Comparison of ENCODE assay signal across 19 cellular contexts in genomic region chr14:66568220-66568619, GRCh38.
A peak's percentile ranks its signal among the peaks of the same experiment; 100 is the strongest.
DNase-seq lines count a peak whose midpoint lies in the region; ATAC-seq, FAIRE-seq and TF ChIP-seq lines count a peak whose summit lies in the region.
"Had no signal": no experiment of that assay in that cellular context is flagged by ENCODE, and none has a peak within 500 bp of the region (broad histone marks: within the 10 kb centered on the region; RNA-seq: fewer than 3 reads in every experiment).

No MANE protein-coding gene starts in this region.

- no peaks in the 10 kb centered on the region for H3K4me1 Mint-ChIP-seq in glutamatergic neuron (ENCODE audit: low read depth, unreplicated experiment)

- 79% methylated on average over 2 of the region's 2 CpGs for WGBS in A549 (ENCODE audit: missing lambda C conversion rate)

- no peaks in the 10 kb centered on the region for H3K4me1 ChIP-seq in A549
- no peaks in the 10 kb centered on the region for H3K4me1 ChIP-seq in RWPE2 (ENCODE audit: insufficient read depth, poor library complexity, severe bottlenecking)
- H3K4me1 ChIP-seq in endothelial cell of umbilical vein (ENCODE audit: control insufficient read depth, extremely low read depth, insufficient read depth, low read length): peaks cover 3% of the 10 kb centered on the region

- H3K9me3 ChIP-seq in A549: no peaks in the 10 kb centered on the region; the same call in 2 of the 3 replicates
- peaks cover 2% of the 10 kb centered on the region for H3K9me3 ChIP-seq in RWPE2 (ENCODE audit: severe bottlenecking)
- H3K9me3 ChIP-seq in endothelial cell of umbilical vein (replicated peaks; ENCODE audit: control insufficient read depth, insufficient read depth, low read length): no peaks in the 10 kb centered on the region
- H3K9me3 ChIP-seq: MG63 had no signal

- intact Hi-C loops in endothelial cell of umbilical vein (cut with micrococcal nuclease): loop anchor here (2.0 to 5.0 kb wide), 2 partner anchors 73 to 211 kb away; no protein-coding TSS in a partner anchor

- TF ChIP-seq CTCF in A549 (IDR thresholded peaks at IDR 0.05) (0 out of 3 replicates have a peak, but pooled peaks have one; percentile 7), RWPE2 (IDR thresholded peaks at IDR 0.05; ENCODE audit: poor library complexity, severe bottlenecking) (peak; percentile 12), endothelial cell of umbilical vein (IDR thresholded peaks at IDR 0.05; ENCODE audit: extremely low read depth in 1 of 2, insufficient read depth in 1 of 2, low read depth in 1 of 2, low read length in 2 of 2) (no peak), omental fat pad (IDR thresholded peaks at IDR 0.05) (no peak), glutamatergic neuron (IDR thresholded peaks at IDR 0.05; ENCODE audit: partially characterized antibody, unreplicated experiment) (no peak)

- TF ChIP-seq EP300 in A549 (IDR thresholded peaks at IDR 0.05): no peak

- H3K27me3 Mint-ChIP-seq in glutamatergic neuron (ENCODE audit: unreplicated experiment): no peaks in the 10 kb centered on the region

- POLR2A ChIA-PET in A549 (lab: Yijun Ruan, JAX) (no interaction called here), endothelial cell of umbilical vein (lab: Charles Lee) (no interaction called here)

- H3K36me3 Mint-ChIP-seq in glutamatergic neuron (ENCODE audit: unreplicated experiment): no peaks in the 10 kb centered on the region

- no peaks in the 10 kb centered on the region for H4K20me1 ChIP-seq in endothelial cell of umbilical vein (replicated peaks; ENCODE audit: control insufficient read depth, extremely low read depth, insufficient read depth, low read length)

- CTCF ChIA-PET in A549 (lab: Yijun Ruan, JAX): no interaction called here
- CTCF ChIA-PET in endothelial cell of umbilical vein (lab: Charles Lee): interaction anchor here (0.6 to 1.0 kb wide), 2 partner anchors 73 to 209 kb away, joined by 3 read pairs; no protein-coding TSS in a partner anchor

- H3K9me1 ChIP-seq in endothelial cell of umbilical vein (replicated peaks; ENCODE audit: control insufficient read depth, extremely low read depth, insufficient read depth, low read length): no peaks in the 10 kb centered on the region

- TF ChIP-seq POLR2A in A549 (IDR thresholded peaks at IDR 0.05; ENCODE audit: low read length): no peak
- no peak for TF ChIP-seq POLR2A in endothelial cell of umbilical vein (IDR thresholded peaks at IDR 0.05; ENCODE audit: low read depth, low read length)

- H3K9me3 Mint-ChIP-seq in glutamatergic neuron (ENCODE audit: unreplicated experiment): no peaks in the 10 kb centered on the region
- H3K9me3 Mint-ChIP-seq: HFFc6 had no signal

- ATAC-seq in A549: no peak
- ATAC-seq in RWPE2 (ENCODE audit: low read depth): no peak
- ATAC-seq in omental fat pad (ENCODE audit: low FRiP score): no peak
- ATAC-seq: CD8-positive, alpha-beta T cell had no signal

- DNase-seq in A549 (ENCODE audit: low read depth in 1 of 2, low spot score in 1 of 2): no peak
- no peak for DNase-seq in RWPE2 (ENCODE audit: low spot score)
- DNase-seq in endothelial cell of umbilical vein (ENCODE audit: low read depth, low spot score): peak; percentile 31
- peak; percentile 6 to 61 for DNase-seq in lung microvascular endothelial cell (ENCODE audit: low read depth in 2 of 2)
- DNase-seq in omental fat pad (ENCODE audit: low spot score): no peak
- DNase-seq in AML-193 (lab: John Stamatoyannopoulos, UW): no peak
- no peak for DNase-seq in glutamatergic neuron
- no peak for DNase-seq in NOMO-1 (lab: John Stamatoyannopoulos, UW; ENCODE audit: unreplicated experiment in 2 of 2)
- DNase-seq: CD8-positive, alpha-beta T cell; GOT3; HFFc6; KG1; MG63; NCI-H1092 treated with DMSO at 0.1 percent for 48 hours; NCI-H1694; NCI-H2171; NCI-H446 treated with DMSO at 0.1 percent for 48 hours; NCI-H748 treated with DMSO at 0.1 percent for 48 hours; SIG-M5 had no signal

- no peak overlapping the region for H2AFZ ChIP-seq in endothelial cell of umbilical vein (ENCODE audit: low read depth, low read length)

- no peak overlapping the region for H3K4me3 Mint-ChIP-seq in glutamatergic neuron (ENCODE audit: unreplicated experiment)
- H3K4me3 Mint-ChIP-seq: CD8-positive, alpha-beta T cell; HFFc6 had no signal

- H3K27ac ChIP-seq in A549 (no peak overlapping the region), RWPE2 (ENCODE audit: poor library complexity, severe bottlenecking) (no peak overlapping the region), endothelial cell of umbilical vein (ENCODE audit: insufficient read depth, low read depth, low read length) (no peak overlapping the region)

- H3K9ac ChIP-seq in endothelial cell of umbilical vein (replicated peaks; ENCODE audit: extremely low read depth, insufficient read depth, low read length): no peak overlapping the region

- H3K27me3 ChIP-seq in RWPE2 (ENCODE audit: insufficient read depth, poor library complexity, severe bottlenecking) (no peaks in the 10 kb centered on the region), endothelial cell of umbilical vein (ENCODE audit: control insufficient read depth in 2 of 2, insufficient read depth in 2 of 2, low read length in 2 of 2) (no peaks in the 10 kb centered on the region)
- H3K27me3 ChIP-seq: MG63 had no signal

- dilution Hi-C loops in endothelial cell of umbilical vein (cut with MboI; ENCODE audit: extremely low pct_ligation_motif_present, low sequenced_read_pairs): no loop called here

- BruUV-seq in endothelial cell of umbilical vein (replicated peaks; lab: Mats Ljungman, UMichigan): no TSS peak

- FAIRE-seq in A549 (lab: Jason Lieb, UNC): no peak
- FAIRE-seq in endothelial cell of umbilical vein (lab: Jason Lieb, UNC): no peak

- H3K27ac Mint-ChIP-seq in glutamatergic neuron (ENCODE audit: unreplicated experiment): no peak overlapping the region
- H3K27ac Mint-ChIP-seq: CD8-positive, alpha-beta T cell; HFFc6 had no signal

- H3K4me2 ChIP-seq in A549 (no peak overlapping the region), endothelial cell of umbilical vein (ENCODE audit: insufficient read depth, low read length) (no peak overlapping the region)

- TF ChIP-seq RAD21 in A549 (conservative IDR thresholded peaks at IDR 0.05 in 1 of 2, IDR thresholded peaks at IDR 0.05 in 1 of 2): no peak

- H3K79me2 ChIP-seq in endothelial cell of umbilical vein (ENCODE audit: control insufficient read depth, insufficient read depth, low read length): no peaks in the 10 kb centered on the region

- H3K4me3 ChIP-seq in A549 (no peak overlapping the region), RWPE2 (ENCODE audit: severe bottlenecking) (no peak overlapping the region), endothelial cell of umbilical vein (replicated peaks in 1 of 3; ENCODE audit: insufficient read depth in 1 of 3, low read depth in 1 of 3, low read length in 3 of 3) (no peak overlapping the region)
- H3K4me3 ChIP-seq: MG63 had no signal

- H3K36me3 ChIP-seq in RWPE2 (ENCODE audit: low read depth) (no peaks in the 10 kb centered on the region), endothelial cell of umbilical vein (ENCODE audit: control insufficient read depth in 2 of 2, extremely low read depth in 1 of 2, insufficient read depth in 2 of 2, low read length in 2 of 2) (no peaks in the 10 kb centered on the region)
- H3K36me3 ChIP-seq: MG63 had no signal

TF ChIP-seq in A549, 52 proteins besides CTCF, POLR2A, EP300 and RAD21:
- TF ChIP-seq ZC3H11A (IDR thresholded peaks at IDR 0.05): no peak
- no peak for TF ChIP-seq ESRRA (IDR thresholded peaks at IDR 0.05; ENCODE audit: borderline replicate concordance, low read length)

TF ChIP-seq in endothelial cell of umbilical vein, 7 proteins besides CTCF, POLR2A, EP300 and RAD21:
- TF ChIP-seq MAX (IDR thresholded peaks at IDR 0.05; ENCODE audit: insufficient read depth, insufficient read length) (no peak), POLR2AphosphoS5 (IDR thresholded peaks at IDR 0.05; ENCODE audit: insufficient read depth, low read depth, low read length) (no peak), JUN (IDR thresholded peaks at IDR 0.05; ENCODE audit: borderline replicate concordance, insufficient read depth, insufficient read length, low read depth) (no peak), GATA2 (IDR thresholded peaks at IDR 0.05; ENCODE audit: insufficient read depth, insufficient read length, low read depth, low read length) (no peak), MYC (IDR thresholded peaks at IDR 0.05; ENCODE audit: low read depth, low read length) (no peak), EZH2 (IDR thresholded peaks at IDR 0.05; ENCODE audit: borderline replicate concordance, low read depth, low read length, severe bottlenecking) (no peak), FOS (IDR thresholded peaks at IDR 0.05; ENCODE audit: borderline replicate concordance, insufficient read depth, low read length) (no peak)

Comparison
In these comparisons a context has a peak if more than half of its experiments do, and no peak if none do; other contexts are left out.
1. DNase-seq: peak in endothelial cell of umbilical vein (single experiment) and lung microvascular endothelial cell (2 of 2); none in A549 (0 of 2), RWPE2 (single experiment), omental fat pad (single experiment), AML-193 (0 of 2), glutamatergic neuron (single experiment) and NOMO-1 (0 of 2).
2. CTCF ChIP-seq: peak in A549 (single experiment) and RWPE2 (single experiment); none in endothelial cell of umbilical vein (0 of 2), omental fat pad (0 of 3) and glutamatergic neuron (single experiment).